In genomic region chrX:72301781-72302180, GRCh38 we compare ENCODE assay signal across 3 cellular contexts. TPM values are rescaled to one million over a fixed set of nuclear protein-coding genes. Genes with fewer than 3 reads are reported as not detected.
"Had no signal": no experiment of that assay in that cellular context is flagged by ENCODE, and none has a peak within 500 bp of the region (broad histone marks: within the 10 kb centered on the region; RNA-seq: fewer than 3 reads in every experiment).

No MANE protein-coding gene starts in this region.

- DNase-seq: GDM1, GF-D8 had no signal

- ATAC-seq: GM12878 had no signal

- H3K4me3 ChIP-seq: GM12878 had no signal

RNA-seq across cellular contexts. Expression of gene CITED1, which starts 3.9 kb away (rescaled TPM):
- total RNA-seq: GM12878 had no signal
